ENCODE assay signal across 1 cellular context in genomic region chr3:191432162-191432561, GRCh38.
TF ChIP-seq lines count a peak whose summit lies in the region.

No MANE protein-coding gene starts in this region.

TF ChIP-seq in HepG2, 621 proteins besides CTCF, POLR2A, EP300 and RAD21:
- TF ChIP-seq JARID2 (CRISPR knock-in tag; IDR thresholded peaks at IDR 0.05; ENCODE audit: insufficient replicate concordance) = no peak
- peak; percentile 98 for TF ChIP-seq ZNF264 (CRISPR knock-in tag; IDR thresholded peaks at IDR 0.05)
- TF ChIP-seq EHMT2 (IDR thresholded peaks at IDR 0.05; ENCODE audit: borderline replicate concordance, low read depth, low read length) = no peak
TF ChIP-seq in HepG2: peak in this region for 1.
